Comparison of ENCODE assay signal across 22 cellular contexts in genomic region chr3:141804778-141805639, GRCh38. TPM values are rescaled to one million over a fixed set of nuclear protein-coding genes. Genes with fewer than 3 reads are reported as not detected.
DNase-seq lines count a peak whose midpoint lies in the region; ATAC-seq, FAIRE-seq and TF ChIP-seq lines count a peak whose summit lies in the region.
"Had no signal": no experiment of that assay in that cellular context is flagged by ENCODE, and none has a peak within 500 bp of the region (broad histone marks: within the 10 kb centered on the region; RNA-seq: fewer than 3 reads in every experiment).

No MANE protein-coding gene starts in this region.

- H3K4me1 ChIP-seq in keratinocyte (ENCODE audit: control insufficient read depth, extremely low read depth, insufficient read depth, low read length): peaks cover 13% of the 10 kb centered on the region

- no peak for DNase-seq in activated naive CD8-positive, alpha-beta T cell treated with anti-CD3 and anti-CD28 coated beads, Interleukin-2, amount 50 U/mL, for 24 hours
- DNase-seq in activated naive CD8-positive, alpha-beta T cell treated with anti-CD3 and anti-CD28 coated beads for 36 hours: no peak
- DNase-seq in astrocyte of the hippocampus (ENCODE audit: low read depth, low spot score) (peak; percentile 19), keratinocyte (ENCODE audit: low read depth, low spot score) (no peak), NCI-H1694 (lab: John Stamatoyannopoulos, UW) (no peak), mucosa of gallbladder (ENCODE audit: low spot score) (no peak), glomerular visceral epithelial cell (ENCODE audit: extremely low spot score) (no peak)
- DNase-seq: CD8-positive, alpha-beta T cell; MG63; NCI-H1105; NCI-H187; NCI-H774; SHP77 had no signal

- H3K36me3 Mint-ChIP-seq in activated naive CD8-positive, alpha-beta T cell treated with anti-CD3 and anti-CD28 coated beads, Interleukin-2, amount 50 U/mL, for 24 hours (ENCODE audit: low read depth): peaks cover 3% of the 10 kb centered on the region
- H3K36me3 Mint-ChIP-seq in activated naive CD8-positive, alpha-beta T cell treated with anti-CD3 and anti-CD28 coated beads for 36 hours: no peaks in the 10 kb centered on the region
- H3K36me3 Mint-ChIP-seq: CD8-positive, alpha-beta T cell had no signal

- dilution Hi-C loops in keratinocyte (cut with MboI; ENCODE audit: extremely low pct_ligation_motif_present, low sequenced_read_pairs): no loop called here

- no peak overlapping the region for H3K27ac Mint-ChIP-seq in activated naive CD8-positive, alpha-beta T cell treated with anti-CD3 and anti-CD28 coated beads, Interleukin-2, amount 50 U/mL, for 24 hours
- H3K27ac Mint-ChIP-seq in activated naive CD8-positive, alpha-beta T cell treated with anti-CD3 and anti-CD28 coated beads for 36 hours: no peak overlapping the region
- H3K27ac Mint-ChIP-seq: CD8-positive, alpha-beta T cell had no signal

- H3K79me2 ChIP-seq in keratinocyte (ENCODE audit: control insufficient read depth, insufficient read depth, low read length): no peaks in the 10 kb centered on the region

- H3K27ac ChIP-seq in keratinocyte (ENCODE audit: control insufficient read depth, insufficient read depth, low read length): no peak overlapping the region
- H3K27ac ChIP-seq: 22Rv1, HL-60, KMS-11 had no signal

- no peak overlapping the region for H3K9ac ChIP-seq in keratinocyte (ENCODE audit: control insufficient read depth, extremely low read depth, insufficient read depth, low read length)
- H3K9ac ChIP-seq: KMS-11 had no signal

- no peaks in the 10 kb centered on the region for H3K27me3 Mint-ChIP-seq in activated naive CD8-positive, alpha-beta T cell treated with anti-CD3 and anti-CD28 coated beads, Interleukin-2, amount 50 U/mL, for 24 hours
- H3K27me3 Mint-ChIP-seq in activated naive CD8-positive, alpha-beta T cell treated with anti-CD3 and anti-CD28 coated beads for 36 hours: no peaks in the 10 kb centered on the region

- H3K4me2 ChIP-seq in keratinocyte (ENCODE audit: control insufficient read depth, extremely low read depth, insufficient read depth, low read depth, low read length): no peak overlapping the region
- H3K4me2 ChIP-seq: KMS-11 had no signal

- no peaks in the 10 kb centered on the region for H3K9me3 ChIP-seq in keratinocyte (ENCODE audit: control insufficient read depth, low read depth, low read length)
- H3K9me3 ChIP-seq: MG63 had no signal

- H2AFZ ChIP-seq in keratinocyte (ENCODE audit: control insufficient read depth, low read length): no peak overlapping the region

- no peaks in the 10 kb centered on the region for H3K4me1 Mint-ChIP-seq in activated naive CD8-positive, alpha-beta T cell treated with anti-CD3 and anti-CD28 coated beads, Interleukin-2, amount 50 U/mL, for 24 hours
- no peaks in the 10 kb centered on the region for H3K4me1 Mint-ChIP-seq in activated naive CD8-positive, alpha-beta T cell treated with anti-CD3 and anti-CD28 coated beads for 36 hours

- no peak for TF ChIP-seq CTCF in keratinocyte (optimal IDR thresholded peaks at IDR 0.05 in 1 of 3, IDR thresholded peaks at IDR 0.05 in 1 of 3, conservative IDR thresholded peaks at IDR 0.05 in 1 of 3; ENCODE audit: extremely low read depth in 1 of 3, insufficient read depth in 2 of 3, low read length in 3 of 3)

- no peaks in the 10 kb centered on the region for H3K9me1 ChIP-seq in keratinocyte (ENCODE audit: control insufficient read depth, extremely low read depth, insufficient read depth, low read length)

- H3K36me3 ChIP-seq in keratinocyte (ENCODE audit: control insufficient read depth in 2 of 2, extremely low read depth in 1 of 2, insufficient read depth in 2 of 2, low read length in 2 of 2): no peaks in the 10 kb centered on the region
- H3K36me3 ChIP-seq: MG63 had no signal

- H3K27me3 ChIP-seq in keratinocyte (ENCODE audit: control insufficient read depth, extremely low read depth, insufficient read depth, low read length): no peaks in the 10 kb centered on the region
- H3K27me3 ChIP-seq: MG63 had no signal

- no peak overlapping the region for H3K4me3 ChIP-seq in keratinocyte (ENCODE audit: control insufficient read depth in 2 of 3, extremely low read depth in 1 of 3, insufficient read depth in 2 of 3, low read depth in 1 of 3, low read length in 3 of 3)
- H3K4me3 ChIP-seq: MG63 had no signal

- no peak overlapping the region for H3K4me3 Mint-ChIP-seq in activated naive CD8-positive, alpha-beta T cell treated with anti-CD3 and anti-CD28 coated beads, Interleukin-2, amount 50 U/mL, for 24 hours
- H3K4me3 Mint-ChIP-seq in activated naive CD8-positive, alpha-beta T cell treated with anti-CD3 and anti-CD28 coated beads for 36 hours: no peak overlapping the region
- H3K4me3 Mint-ChIP-seq: CD8-positive, alpha-beta T cell had no signal

- peak; percentile 20 for ATAC-seq in activated naive CD8-positive, alpha-beta T cell treated with anti-CD3 and anti-CD28 coated beads, Interleukin-2, amount 50 U/mL, for 24 hours
- no peak for ATAC-seq in SK-N-SH treated with all-trans-retinoic acid at 6 μM for 48 hours
- ATAC-seq: CD8-positive, alpha-beta T cell; HCT116; Panc1 had no signal

- H4K20me1 ChIP-seq in keratinocyte (ENCODE audit: control insufficient read depth, extremely low read depth, insufficient read depth, low read length): no peaks in the 10 kb centered on the region

- H3K9me3 Mint-ChIP-seq in activated naive CD8-positive, alpha-beta T cell treated with anti-CD3 and anti-CD28 coated beads, Interleukin-2, amount 50 U/mL, for 24 hours: no peaks in the 10 kb centered on the region
- no peaks in the 10 kb centered on the region for H3K9me3 Mint-ChIP-seq in activated naive CD8-positive, alpha-beta T cell treated with anti-CD3 and anti-CD28 coated beads for 36 hours
- H3K9me3 Mint-ChIP-seq: CD8-positive, alpha-beta T cell had no signal

- FAIRE-seq in keratinocyte (lab: Jason Lieb, UNC): peak; percentile 9

TF ChIP-seq in SK-N-SH treated with all-trans-retinoic acid at 6 μM for 48 hours, 23 proteins besides CTCF, POLR2A, EP300 and RAD21:
- TF ChIP-seq RARB (CRISPR knock-in tag; IDR thresholded peaks at IDR 0.05) (no peak), TCF4 (CRISPR knock-in tag; IDR thresholded peaks at IDR 0.05; ENCODE audit: borderline replicate concordance) (no peak), ISL1 (CRISPR knock-in tag; IDR thresholded peaks at IDR 0.05) (no peak), ZC3H10 (CRISPR knock-in tag; IDR thresholded peaks at IDR 0.05) (no peak), TOX (CRISPR knock-in tag; IDR thresholded peaks at IDR 0.05; ENCODE audit: borderline replicate concordance) (no peak), OSR1 (CRISPR knock-in tag; IDR thresholded peaks at IDR 0.05) (no peak), SNAI2 (CRISPR knock-in tag; IDR thresholded peaks at IDR 0.05) (no peak), GLIS3 (CRISPR knock-in tag; IDR thresholded peaks at IDR 0.05) (no peak), POU6F1 (CRISPR knock-in tag; IDR thresholded peaks at IDR 0.05; ENCODE audit: borderline replicate concordance, low read depth) (no peak), PPARA (CRISPR knock-in tag; IDR thresholded peaks at IDR 0.05; ENCODE audit: borderline replicate concordance) (no peak), ZFP30 (CRISPR knock-in tag; IDR thresholded peaks at IDR 0.05) (no peak)
- TF ChIP-seq, protein P1, sequence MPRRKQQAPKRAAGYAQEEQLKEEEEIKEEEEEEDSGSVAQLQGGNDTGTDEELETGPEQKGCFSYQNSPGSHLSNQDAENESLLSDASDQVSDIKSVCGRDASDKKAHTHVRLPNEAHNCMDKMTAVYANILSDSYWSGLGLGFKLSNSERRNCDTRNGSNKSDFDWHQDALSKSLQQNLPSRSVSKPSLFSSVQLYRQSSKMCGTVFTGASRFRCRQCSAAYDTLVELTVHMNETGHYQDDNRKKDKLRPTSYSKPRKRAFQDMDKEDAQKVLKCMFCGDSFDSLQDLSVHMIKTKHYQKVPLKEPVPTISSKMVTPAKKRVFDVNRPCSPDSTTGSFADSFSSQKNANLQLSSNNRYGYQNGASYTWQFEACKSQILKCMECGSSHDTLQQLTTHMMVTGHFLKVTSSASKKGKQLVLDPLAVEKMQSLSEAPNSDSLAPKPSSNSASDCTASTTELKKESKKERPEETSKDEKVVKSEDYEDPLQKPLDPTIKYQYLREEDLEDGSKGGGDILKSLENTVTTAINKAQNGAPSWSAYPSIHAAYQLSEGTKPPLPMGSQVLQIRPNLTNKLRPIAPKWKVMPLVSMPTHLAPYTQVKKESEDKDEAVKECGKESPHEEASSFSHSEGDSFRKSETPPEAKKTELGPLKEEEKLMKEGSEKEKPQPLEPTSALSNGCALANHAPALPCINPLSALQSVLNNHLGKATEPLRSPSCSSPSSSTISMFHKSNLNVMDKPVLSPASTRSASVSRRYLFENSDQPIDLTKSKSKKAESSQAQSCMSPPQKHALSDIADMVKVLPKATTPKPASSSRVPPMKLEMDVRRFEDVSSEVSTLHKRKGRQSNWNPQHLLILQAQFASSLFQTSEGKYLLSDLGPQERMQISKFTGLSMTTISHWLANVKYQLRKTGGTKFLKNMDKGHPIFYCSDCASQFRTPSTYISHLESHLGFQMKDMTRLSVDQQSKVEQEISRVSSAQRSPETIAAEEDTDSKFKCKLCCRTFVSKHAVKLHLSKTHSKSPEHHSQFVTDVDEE (CRISPR knock-in tag; IDR thresholded peaks at IDR 0.05): no peak
TF ChIP-seq in SK-N-SH treated with all-trans-retinoic acid at 6 μM for 48 hours: peak in this region for 0.

RNA-seq across cellular contexts. Expression of gene GRK7, which starts 41.8 kb away (rescaled TPM):
- not detected for total RNA-seq in activated naive CD8-positive, alpha-beta T cell treated with anti-CD3 and anti-CD28 coated beads for 36 hours
- not detected in 3 replicates for polyA plus RNA-seq in keratinocyte
- 0.21 TPM for polyA plus RNA-seq in keratinocyte (2011; ENCODE audit: low read depth)
- polyA plus RNA-seq in keratinocyte (2011; cell fraction: cytosol; rRNA removed): not detected in 2 replicates
- not detected in 2 replicates for polyA plus RNA-seq in keratinocyte (2011; cell fraction: nucleus; rRNA removed)
- polyA plus RNA-seq in keratinocyte (2012; ENCODE audit: low replicate concordance): not detected in 2 replicates
- not detected in 3 replicates for polyA minus RNA-seq in keratinocyte
- polyA minus RNA-seq in keratinocyte (2011; cell fraction: cytosol; rRNA and poly(A)+ RNA removed): not detected
- polyA minus RNA-seq in keratinocyte (2011; cell fraction: nucleus; rRNA and poly(A)+ RNA removed): not detected in 2 replicates
- not detected for total RNA-seq in mucosa of gallbladder
- total RNA-seq: Daoy, NCI-H460 had no signal
- polyA plus RNA-seq: BJ had no signal
